Comparison of ENCODE assay signal across 12 cellular contexts in the genomic region with DNA sequence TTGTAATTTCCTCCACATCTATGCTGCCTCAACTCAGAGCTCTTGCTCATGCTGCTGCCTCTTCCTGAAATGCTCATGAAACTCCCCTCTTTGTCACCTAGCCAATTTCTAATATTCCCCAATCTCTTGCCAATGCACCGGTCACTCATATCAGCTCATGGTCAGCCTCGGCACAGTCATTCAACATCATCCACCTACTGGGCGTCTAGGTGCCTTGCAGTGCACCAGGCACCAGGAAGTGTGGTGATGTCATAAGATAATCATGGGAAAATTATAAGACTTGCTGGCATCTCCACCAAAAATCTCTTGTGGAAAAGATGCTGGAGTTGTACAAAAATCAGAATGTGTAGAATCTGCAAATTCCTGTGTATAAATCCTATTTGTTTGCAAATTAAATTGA. TPM values are rescaled to one million over a fixed set of nuclear protein-coding genes. Genes with fewer than 3 reads are reported as not detected.
A peak's percentile ranks its signal among the peaks of the same experiment; 100 is the strongest.
DNase-seq lines count a peak whose midpoint lies in the region; ATAC-seq, FAIRE-seq and TF ChIP-seq lines count a peak whose summit lies in the region.
"Had no signal": no experiment of that assay in that cellular context is flagged by ENCODE, and none has a peak within 500 bp of the region (broad histone marks: within the 10 kb centered on the region; RNA-seq: fewer than 3 reads in every experiment).

No MANE protein-coding gene starts in this region.

- H3K4me3 Mint-ChIP-seq in activated T-helper 2 cell treated with anti-CD3 and anti-CD28 coated beads, Interferon-gamma antibody, Interleukin-2, Interleukin-4, amounts not matched to agents 10 μg/mL and 5 μg/mL and 100 μg/mL, durations not matched to agents 14 hours and 24 hours and 36 hours (ENCODE audit: low read depth), result no peak overlapping the region
- H3K4me3 Mint-ChIP-seq in T-helper 2 cell treated with Interferon-gamma antibody and Interleukin-4, amounts not matched to agents 5 μg/mL and 100 μg/mL, for 36 hours, result no peak overlapping the region
- no peak overlapping the region for H3K4me3 Mint-ChIP-seq in activated CD8-positive, alpha-beta T cell treated with anti-CD3 and anti-CD28 coated beads, Interleukin-2, amount 10 ng/mL, durations not matched to agents 7 days and 5 days
- H3K4me3 Mint-ChIP-seq: naive B cell had no signal

- CTCF ChIA-PET in HEK293T (lab: Yijun Ruan, JAX), result no interaction called here
- CTCF ChIA-PET in activated CD8-positive, alpha-beta T cell treated with anti-CD3 and anti-CD28 coated beads, Interleukin-2, amount 10 ng/mL, durations not matched to agents 7 days and 5 days (lab: Charles Lee), result no interaction called here

- DNase-seq in HEK293T (ENCODE audit: extremely low spot score) (peak; percentile 8), glomerular visceral epithelial cell (ENCODE audit: extremely low spot score) (peak; percentile 77), GM12891 (ENCODE audit: insufficient read length, low spot score) (no peak)
- DNase-seq in activated T-helper 2 cell treated with anti-CD3 and anti-CD28 coated beads, Interferon-gamma antibody, Interleukin-2, Interleukin-4, amounts not matched to agents 10 μg/mL and 5 μg/mL and 100 μg/mL, durations not matched to agents 14 hours and 24 hours and 36 hours (ENCODE audit: low spot score), result no peak
- no peak for DNase-seq in T-helper 2 cell treated with Interferon-gamma antibody and Interleukin-4, amounts not matched to agents 5 μg/mL and 100 μg/mL, for 36 hours (ENCODE audit: low spot score)
- no peak for DNase-seq in stimulated activated CD4-positive, alpha-beta T cell treated with anti-CD3 and anti-CD28 coated beads, Interleukin-4, amount 100 ng/mL, for 1 hour
- no peak for DNase-seq in activated CD8-positive, alpha-beta T cell treated with anti-CD3 and anti-CD28 coated beads, Interleukin-2, amount 10 ng/mL, durations not matched to agents 7 days and 5 days
- DNase-seq: activated T-cell treated with anti-CD3 and anti-CD28 coated beads for 4 hours, naive B cell had no signal

- intact Hi-C loops in activated T-helper 2 cell treated with anti-CD3 and anti-CD28 coated beads, Interferon-gamma antibody, Interleukin-2, Interleukin-4, amounts not matched to agents 10 μg/mL and 5 μg/mL and 100 μg/mL, durations not matched to agents 14 hours and 24 hours and 36 hours (cut with micrococcal nuclease), result loop anchor here (1.0 kb wide), 6 partner anchors 31 to 77 kb away; a partner anchor contains a TSS

- no peak for TF ChIP-seq POLR2A in GM12891 (IDR thresholded peaks at IDR 0.05; ENCODE audit: low read depth, low read length)

- H3K36me3 Mint-ChIP-seq in activated T-helper 2 cell treated with anti-CD3 and anti-CD28 coated beads, Interferon-gamma antibody, Interleukin-2, Interleukin-4, amounts not matched to agents 10 μg/mL and 5 μg/mL and 100 μg/mL, durations not matched to agents 14 hours and 24 hours and 36 hours (ENCODE audit: low read depth), result no peaks in the 10 kb centered on the region
- H3K36me3 Mint-ChIP-seq in T-helper 2 cell treated with Interferon-gamma antibody and Interleukin-4, amounts not matched to agents 5 μg/mL and 100 μg/mL, for 36 hours (ENCODE audit: low read depth), result no peaks in the 10 kb centered on the region
- no peaks in the 10 kb centered on the region for H3K36me3 Mint-ChIP-seq in activated CD8-positive, alpha-beta T cell treated with anti-CD3 and anti-CD28 coated beads, Interleukin-2, amount 10 ng/mL, durations not matched to agents 7 days and 5 days (ENCODE audit: low read depth)
- H3K36me3 Mint-ChIP-seq: IgD-negative memory B cell, naive B cell had no signal

- peaks cover 10% of the 10 kb centered on the region for H3K27me3 Mint-ChIP-seq in activated T-helper 2 cell treated with anti-CD3 and anti-CD28 coated beads, Interferon-gamma antibody, Interleukin-2, Interleukin-4, amounts not matched to agents 10 μg/mL and 5 μg/mL and 100 μg/mL, durations not matched to agents 14 hours and 24 hours and 36 hours (ENCODE audit: low read depth)
- peaks cover 12% of the 10 kb centered on the region for H3K27me3 Mint-ChIP-seq in T-helper 2 cell treated with Interferon-gamma antibody and Interleukin-4, amounts not matched to agents 5 μg/mL and 100 μg/mL, for 36 hours (ENCODE audit: low read depth)
- peaks cover 16% of the 10 kb centered on the region for H3K27me3 Mint-ChIP-seq in activated CD8-positive, alpha-beta T cell treated with anti-CD3 and anti-CD28 coated beads, Interleukin-2, amount 10 ng/mL, durations not matched to agents 7 days and 5 days (ENCODE audit: low read depth)
- H3K27me3 Mint-ChIP-seq: IgD-negative memory B cell had no signal

- peaks cover 29% of the 10 kb centered on the region for H3K4me1 Mint-ChIP-seq in activated T-helper 2 cell treated with anti-CD3 and anti-CD28 coated beads, Interferon-gamma antibody, Interleukin-2, Interleukin-4, amounts not matched to agents 10 μg/mL and 5 μg/mL and 100 μg/mL, durations not matched to agents 14 hours and 24 hours and 36 hours (ENCODE audit: low read depth)
- peaks cover 12% of the 10 kb centered on the region for H3K4me1 Mint-ChIP-seq in T-helper 2 cell treated with Interferon-gamma antibody and Interleukin-4, amounts not matched to agents 5 μg/mL and 100 μg/mL, for 36 hours (ENCODE audit: low read depth)
- H3K4me1 Mint-ChIP-seq in activated CD8-positive, alpha-beta T cell treated with anti-CD3 and anti-CD28 coated beads, Interleukin-2, amount 10 ng/mL, durations not matched to agents 7 days and 5 days (ENCODE audit: low read depth), result no peaks in the 10 kb centered on the region
- H3K4me1 Mint-ChIP-seq: IgD-negative memory B cell, naive B cell had no signal

- no peaks in the 10 kb centered on the region for H3K9me3 Mint-ChIP-seq in activated T-helper 2 cell treated with anti-CD3 and anti-CD28 coated beads, Interferon-gamma antibody, Interleukin-2, Interleukin-4, amounts not matched to agents 10 μg/mL and 5 μg/mL and 100 μg/mL, durations not matched to agents 14 hours and 24 hours and 36 hours
- H3K9me3 Mint-ChIP-seq in T-helper 2 cell treated with Interferon-gamma antibody and Interleukin-4, amounts not matched to agents 5 μg/mL and 100 μg/mL, for 36 hours, result peaks cover 4% of the 10 kb centered on the region
- H3K9me3 Mint-ChIP-seq in activated CD8-positive, alpha-beta T cell treated with anti-CD3 and anti-CD28 coated beads, Interleukin-2, amount 10 ng/mL, durations not matched to agents 7 days and 5 days (ENCODE audit: insufficient read depth), result no peaks in the 10 kb centered on the region

- peak; percentile 20; the same call in 1 of the 2 replicates for TF ChIP-seq CTCF in 22Rv1 (IDR thresholded peaks at IDR 0.05)

- FAIRE-seq in GM12891 (lab: Jason Lieb, UNC), result no peak

- no peak for ATAC-seq in activated CD8-positive, alpha-beta T cell treated with anti-CD3 and anti-CD28 coated beads, Interleukin-2, amount 10 ng/mL, durations not matched to agents 7 days and 5 days

- H3K27ac Mint-ChIP-seq in activated T-helper 2 cell treated with anti-CD3 and anti-CD28 coated beads, Interferon-gamma antibody, Interleukin-2, Interleukin-4, amounts not matched to agents 10 μg/mL and 5 μg/mL and 100 μg/mL, durations not matched to agents 14 hours and 24 hours and 36 hours, result peak overlapping the region; percentile 10
- H3K27ac Mint-ChIP-seq in T-helper 2 cell treated with Interferon-gamma antibody and Interleukin-4, amounts not matched to agents 5 μg/mL and 100 μg/mL, for 36 hours, result no peak overlapping the region
- no peak overlapping the region for H3K27ac Mint-ChIP-seq in activated CD8-positive, alpha-beta T cell treated with anti-CD3 and anti-CD28 coated beads, Interleukin-2, amount 10 ng/mL, durations not matched to agents 7 days and 5 days
- H3K27ac Mint-ChIP-seq: IgD-negative memory B cell, naive B cell had no signal

- H3K27ac ChIP-seq in 22Rv1, result no peak overlapping the region
- H3K27ac ChIP-seq: C4-2B had no signal

- POLR2A ChIA-PET in HEK293T (lab: Yijun Ruan, JAX), result no interaction called here
- POLR2A ChIA-PET in activated CD8-positive, alpha-beta T cell treated with anti-CD3 and anti-CD28 coated beads, Interleukin-2, amount 10 ng/mL, durations not matched to agents 7 days and 5 days (lab: Charles Lee), result no interaction called here

TF ChIP-seq in HEK293T, 16 proteins besides CTCF, POLR2A, EP300 and RAD21:
- TF ChIP-seq SUZ12 (IDR thresholded peaks at IDR 0.05) (no peak), ARNT (IDR thresholded peaks at IDR 0.05) (no peak), LEF1 (IDR thresholded peaks at IDR 0.05; ENCODE audit: borderline replicate concordance) (no peak), HDGF (IDR thresholded peaks at IDR 0.05; ENCODE audit: borderline replicate concordance) (no peak), ZNF384 (IDR thresholded peaks at IDR 0.05) (no peak), TARDBP (IDR thresholded peaks at IDR 0.05) (no peak), FOXK2 (IDR thresholded peaks at IDR 0.05) (no peak), BHLHE40 (IDR thresholded peaks at IDR 0.05; ENCODE audit: borderline replicate concordance) (no peak), SP1 (IDR thresholded peaks at IDR 0.05) (no peak)
TF ChIP-seq in HEK293T: peak in this region for 0.

TF ChIP-seq in GM12891, 5 proteins besides CTCF, POLR2A, EP300 and RAD21:
- no peak for TF ChIP-seq TAF1 (IDR thresholded peaks at IDR 0.05; ENCODE audit: low read depth, low read length)
- TF ChIP-seq POU2F2 (IDR thresholded peaks at IDR 0.05; ENCODE audit: low read depth, low read length), result no peak
- TF ChIP-seq PAX5 (IDR thresholded peaks at IDR 0.05; ENCODE audit: insufficient read depth, low read length, severe bottlenecking), result no peak
- no peak for TF ChIP-seq SPI1 (IDR thresholded peaks at IDR 0.05; ENCODE audit: low read depth, low read length)
- no peak for TF ChIP-seq POLR2AphosphoS5 (IDR thresholded peaks at IDR 0.05; ENCODE audit: low read depth, low read length)

RNA-seq across cellular contexts. Expression of a gene that starts 52.6 kb away (rescaled TPM):
- total RNA-seq in activated T-helper 2 cell treated with anti-CD3 and anti-CD28 coated beads, Interferon-gamma antibody, Interleukin-2, Interleukin-4, amounts not matched to agents 10 μg/mL and 5 μg/mL and 100 μg/mL, durations not matched to agents 14 hours and 24 hours and 36 hours, result 0.75 and 0.92 TPM in 2 replicates
- polyA plus RNA-seq in GM12891 (2012; ENCODE audit: low read depth, missing spikeins), result not detected
- 1 to 10 TPM; 1.7 to 2.0 TPM for total RNA-seq in activated CD8-positive, alpha-beta T cell treated with anti-CD3 and anti-CD28 coated beads, Interleukin-2, amount 10 ng/mL, durations not matched to agents 7 days and 5 days

Comparison
In these comparisons a context has a peak if more than half of its experiments do, and no peak if none do; other contexts are left out.
1. DNase-seq: peak in HEK293T (single experiment) and glomerular visceral epithelial cell (single experiment); none in activated T-helper 2 cell treated with anti-CD3 and anti-CD28 coated beads, Interferon-gamma antibody, Interleukin-2, Interleukin-4, amounts not matched to agents 10 μg/mL and 5 μg/mL and 100 μg/mL, durations not matched to agents 14 hours and 24 hours and 36 hours (single experiment), T-helper 2 cell treated with Interferon-gamma antibody and Interleukin-4, amounts not matched to agents 5 μg/mL and 100 μg/mL, for 36 hours (single experiment), GM12891 (single experiment), stimulated activated CD4-positive, alpha-beta T cell treated with anti-CD3 and anti-CD28 coated beads, Interleukin-4, amount 100 ng/mL, for 1 hour (single experiment) and activated CD8-positive, alpha-beta T cell treated with anti-CD3 and anti-CD28 coated beads, Interleukin-2, amount 10 ng/mL, durations not matched to agents 7 days and 5 days (single experiment).